Comparison of ENCODE assay signal across 8 cellular contexts in the genomic region with DNA sequence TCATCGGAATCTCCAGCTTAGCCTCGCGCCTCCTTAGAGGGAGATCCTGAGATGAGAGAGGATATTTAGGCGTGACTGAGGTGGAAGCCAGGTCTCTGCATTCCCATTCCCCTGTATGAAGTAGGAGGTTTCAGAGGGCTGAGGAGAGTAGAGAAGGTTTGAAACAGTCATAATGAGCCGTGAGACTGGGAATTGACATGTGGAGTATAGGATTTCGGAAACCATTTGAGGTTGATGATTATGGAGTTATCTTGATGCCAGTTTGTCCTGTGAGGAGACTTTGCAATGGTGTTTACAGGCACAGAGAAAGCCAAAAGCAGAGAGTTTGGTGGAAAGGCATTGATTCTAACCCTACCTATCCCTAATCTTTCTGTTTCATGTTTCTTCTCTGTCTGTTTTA. TPM values are rescaled to one million over a fixed set of nuclear protein-coding genes. Genes with fewer than 3 reads are reported as not detected.
DNase-seq lines count a peak whose midpoint lies in the region; ATAC-seq, FAIRE-seq and TF ChIP-seq lines count a peak whose summit lies in the region.

No MANE protein-coding gene starts in this region.

- WGBS in mammary epithelial cell (ENCODE audit: low coverage, missing lambda C conversion rate) = 22% methylated on average over 2 of the region's 6 CpGs

- H3K4me1 ChIP-seq in A673 (ENCODE audit: insufficient read depth, low read length, poor library complexity, severe bottlenecking) (peaks cover 30% of the 10 kb centered on the region), HEK293 (ENCODE audit: control insufficient read depth, insufficient read depth, low read length) (peaks cover 8% of the 10 kb centered on the region; the same call in 1 of the 2 replicates), mammary epithelial cell (ENCODE audit: insufficient read depth, low read length) (peaks cover 15% of the 10 kb centered on the region), mononuclear cell (ENCODE audit: insufficient read depth, low read length) (peaks cover 32% of the 10 kb centered on the region)

- DNase-seq in A673 (ENCODE audit: low spot score) = no peak
- DNase-seq in mammary epithelial cell = no peak
- DNase-seq in RCC 7860 (ENCODE audit: low spot score) = no peak
- no peak for DNase-seq in glomerular visceral epithelial cell (ENCODE audit: extremely low spot score)

- H3K4me2 ChIP-seq in mammary epithelial cell (ENCODE audit: insufficient read depth, low read depth, low read length) = peak overlapping the region; percentile 84

- ATAC-seq in GM21723 (IDR thresholded peaks at IDR 0.05; ENCODE audit: unreplicated experiment) = no peak
- no peak for ATAC-seq in GM21825 (IDR thresholded peaks at IDR 0.05; ENCODE audit: unreplicated experiment)

- intact Hi-C loops in A673 (cut with micrococcal nuclease; ENCODE audit: unreplicated experiment) (no loop called here), mammary epithelial cell (cut with micrococcal nuclease) (no loop called here)

- peaks cover 12% of the 10 kb centered on the region for H3K79me2 ChIP-seq in mammary epithelial cell (ENCODE audit: insufficient read depth, low read length)

- POLR2A ChIA-PET in A673 (lab: Charles Lee; ENCODE audit: low non-redundant PET) (interaction anchor here (0.5 kb wide), 1 partner anchor 8 kb away, joined by 8 read pairs; no protein-coding TSS in a partner anchor), HEK293 (lab: Yijun Ruan, JAX) (no interaction called here)

- no TSS peak for BruUV-seq in A673 (replicated peaks; lab: Mats Ljungman, UMichigan)
- no TSS peak for BruUV-seq in mammary epithelial cell (replicated peaks; lab: Mats Ljungman, UMichigan)

- H3K27ac ChIP-seq in A673 (ENCODE audit: low read depth, low read length, poor library complexity, severe bottlenecking) (no peak overlapping the region), HEK293 (ENCODE audit: extremely low read depth, low read depth, low read length) (no peak overlapping the region), mammary epithelial cell (ENCODE audit: insufficient read depth, low read depth, low read length) (no peak overlapping the region)

- H3K9ac ChIP-seq in mammary epithelial cell (ENCODE audit: insufficient read depth, low read length) = no peak overlapping the region

- H3K4me3 ChIP-seq in A673 (ENCODE audit: low read depth, low read length, poor library complexity, severe bottlenecking) (peak overlapping the region; percentile 58), HEK293 (ENCODE audit: low read depth, low read length) (no peak overlapping the region; the same call in 1 of the 2 replicates), mammary epithelial cell (replicated peaks in 1 of 3; ENCODE audit: insufficient read depth in 1 of 3, low read depth in 2 of 3, low read length in 3 of 3) (peak overlapping the region; percentile 16 to 63 (median 56)), mononuclear cell (ENCODE audit: low read length) (peak overlapping the region; percentile 47)

- in situ Hi-C loops in mammary epithelial cell (cut with MboI; ENCODE audit: low sequenced_read_pairs in 2 of 2) = no loop called here

- CTCF ChIA-PET in A673 (lab: Charles Lee) (no interaction called here), HEK293 (lab: Yijun Ruan, JAX) (interaction anchor here (1.0 to 1.4 kb wide), 2 partner anchors 15 to 21 kb away, joined by 3 to 4 read pairs; no protein-coding TSS in a partner anchor), mammary epithelial cell (lab: Charles Lee; ENCODE audit: low non-redundant PET) (no interaction called here)

- H3K9me3 ChIP-seq in A673 (ENCODE audit: low read depth, low read length, poor library complexity, severe bottlenecking) (no peaks in the 10 kb centered on the region), HEK293 (ENCODE audit: control insufficient read depth, insufficient read depth, low read depth, low read length) (no peaks in the 10 kb centered on the region), mammary epithelial cell (replicated peaks; ENCODE audit: insufficient read depth, low read length) (no peaks in the 10 kb centered on the region), mononuclear cell (ENCODE audit: low read depth, low read length) (no peaks in the 10 kb centered on the region)

- H3K27me3 ChIP-seq in A673 (replicated peaks; ENCODE audit: insufficient read depth, low read depth, low read length, poor library complexity) (no peaks in the 10 kb centered on the region), mammary epithelial cell (ENCODE audit: insufficient read depth, low read length) (no peaks in the 10 kb centered on the region), mononuclear cell (ENCODE audit: insufficient read depth, low read length) (no peaks in the 10 kb centered on the region)

- no peaks in the 10 kb centered on the region for H3K36me3 ChIP-seq in A673 (ENCODE audit: insufficient read depth, low read length, poor library complexity, severe bottlenecking)
- no peaks in the 10 kb centered on the region for H3K36me3 ChIP-seq in HEK293 (ENCODE audit: control insufficient read depth in 2 of 2, insufficient read depth in 1 of 2, low read length in 2 of 2)
- no peaks in the 10 kb centered on the region for H3K36me3 ChIP-seq in mammary epithelial cell (ENCODE audit: insufficient read depth, low read length)

- no peak for FAIRE-seq in RCC 7860 (lab: Jason Lieb, UNC)

- H2AFZ ChIP-seq in mammary epithelial cell (ENCODE audit: low read depth, low read length) = peak overlapping the region; percentile 93

- dilution Hi-C loops in mammary epithelial cell (cut with HindIII; ENCODE audit: low sequenced_read_pairs) = no loop called here

- no peaks in the 10 kb centered on the region for H4K20me1 ChIP-seq in mammary epithelial cell (ENCODE audit: insufficient read depth, low read length)

- TF ChIP-seq CTCF in A673 (conservative IDR thresholded peaks at IDR 0.05; ENCODE audit: low read depth, low read length) = no peak
- no peak for TF ChIP-seq CTCF in HEK293 (tag by site-specific recombination; IDR thresholded peaks at IDR 0.05)
- TF ChIP-seq CTCF in mammary epithelial cell (conservative IDR thresholded peaks at IDR 0.05 in 1 of 2, IDR thresholded peaks at IDR 0.05 in 1 of 2; ENCODE audit: extremely low read depth in 1 of 2, insufficient read depth in 1 of 2, low read depth in 1 of 2, low read length in 2 of 2) = no peak

TF ChIP-seq in HEK293, 187 proteins besides CTCF, POLR2A, EP300 and RAD21 (continues in another document):
- TF ChIP-seq ZBTB1 (tag by site-specific recombination; IDR thresholded peaks at IDR 0.05) (no peak), MEIS1 (CRISPR knock-in tag; IDR thresholded peaks at IDR 0.05; ENCODE audit: borderline replicate concordance) (no peak), ZNF302 (tag by site-specific recombination; IDR thresholded peaks at IDR 0.05; ENCODE audit: low read depth) (no peak), ZNF501 (tag by site-specific recombination; IDR thresholded peaks at IDR 0.05) (no peak), ZNF112 (tag by site-specific recombination; IDR thresholded peaks at IDR 0.05) (no peak), ZNF514 (tag by site-specific recombination; IDR thresholded peaks at IDR 0.05) (no peak), KLF7 (tag by site-specific recombination; IDR thresholded peaks at IDR 0.05; ENCODE audit: borderline replicate concordance) (no peak), ZNF221 (tag by site-specific recombination; IDR thresholded peaks at IDR 0.05; ENCODE audit: borderline replicate concordance) (no peak), ZNF138 (tag by site-specific recombination; IDR thresholded peaks at IDR 0.05; ENCODE audit: borderline replicate concordance) (no peak), PRDM4 (tag by site-specific recombination; IDR thresholded peaks at IDR 0.05) (peak; percentile 82), ZNF560 (tag by site-specific recombination; IDR thresholded peaks at IDR 0.05; ENCODE audit: borderline replicate concordance) (no peak), ZNF792 (tag by site-specific recombination; IDR thresholded peaks at IDR 0.05) (no peak), ZNF660 (tag by site-specific recombination; IDR thresholded peaks at IDR 0.05) (no peak), ZNF629 (tag by site-specific recombination; IDR thresholded peaks at IDR 0.05) (no peak), FEZF1 (tag by site-specific recombination; IDR thresholded peaks at IDR 0.05) (no peak)
- TF ChIP-seq, protein P1, sequence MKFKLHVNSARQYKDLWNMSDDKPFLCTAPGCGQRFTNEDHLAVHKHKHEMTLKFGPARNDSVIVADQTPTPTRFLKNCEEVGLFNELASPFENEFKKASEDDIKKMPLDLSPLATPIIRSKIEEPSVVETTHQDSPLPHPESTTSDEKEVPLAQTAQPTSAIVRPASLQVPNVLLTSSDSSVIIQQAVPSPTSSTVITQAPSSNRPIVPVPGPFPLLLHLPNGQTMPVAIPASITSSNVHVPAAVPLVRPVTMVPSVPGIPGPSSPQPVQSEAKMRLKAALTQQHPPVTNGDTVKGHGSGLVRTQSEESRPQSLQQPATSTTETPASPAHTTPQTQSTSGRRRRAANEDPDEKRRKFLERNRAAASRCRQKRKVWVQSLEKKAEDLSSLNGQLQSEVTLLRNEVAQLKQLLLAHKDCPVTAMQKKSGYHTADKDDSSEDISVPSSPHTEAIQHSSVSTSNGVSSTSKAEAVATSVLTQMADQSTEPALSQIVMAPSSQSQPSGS (tag by site-specific recombination; IDR thresholded peaks at IDR 0.05; ENCODE audit: low read depth) = no peak

RNA-seq across cellular contexts. Expression of gene CHST7, which starts 2.0 kb away (rescaled TPM):
- 5.7 and 6.1 TPM in 2 replicates for total RNA-seq in A673 (2021)
- 1 to 10 TPM; 3.0 to 8.8 TPM for total RNA-seq in mammary epithelial cell
- 3.0 TPM for polyA plus RNA-seq in mammary epithelial cell
- polyA minus RNA-seq in mammary epithelial cell = 0.26 TPM
- total RNA-seq in mononuclear cell = 24.7 TPM

RNA-seq across cellular contexts. Expression of gene ZNF674, which starts 30.4 kb away (rescaled TPM):
- total RNA-seq in A673 (2021) (5.8 and 7.9 TPM in 2 replicates), mammary epithelial cell (1 to 10 TPM; 6.0 to 7.4 TPM), mononuclear cell (0.94 TPM)
- polyA plus RNA-seq in mammary epithelial cell = 2.3 TPM
- polyA minus RNA-seq in mammary epithelial cell = 1.2 TPM
